9 cellular contexts compared by ENCODE assay signal in the genomic region with DNA sequence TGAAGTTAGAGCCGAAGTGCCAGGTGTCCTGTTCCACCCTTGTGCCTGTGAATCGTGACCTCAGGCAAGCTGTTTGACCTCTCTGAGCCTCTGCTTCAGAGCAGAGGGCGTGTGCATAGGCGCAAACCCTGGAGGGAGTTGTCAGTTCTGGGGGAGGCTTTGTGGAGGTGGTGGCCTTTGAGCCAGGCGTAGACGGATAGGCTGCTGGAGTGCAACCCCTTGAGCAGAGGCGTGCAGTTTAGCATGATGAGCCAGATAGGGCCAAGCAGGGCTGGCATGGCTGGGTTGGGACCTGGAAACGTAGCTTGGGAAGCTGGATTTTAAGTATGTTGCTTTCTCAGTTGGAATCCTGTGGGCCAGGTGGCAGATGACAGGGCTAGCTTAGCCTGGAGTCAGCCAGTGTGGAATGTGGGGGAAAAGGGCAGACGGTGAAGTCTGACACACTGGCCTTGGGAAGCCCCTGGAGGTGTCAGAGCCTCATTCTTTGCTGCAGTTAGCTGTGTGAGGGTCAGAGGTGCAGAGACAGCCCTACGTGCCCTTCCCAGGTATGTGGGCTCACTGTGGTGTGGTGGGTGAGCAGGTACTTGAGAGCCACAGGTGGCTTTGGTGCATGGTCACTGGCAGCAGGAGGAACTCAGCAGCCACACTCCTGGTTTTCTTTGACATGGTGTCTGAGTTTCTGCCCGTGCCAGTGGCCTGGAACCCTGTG.
DNase-seq lines count a peak whose midpoint lies in the region; ATAC-seq and TF ChIP-seq lines count a peak whose summit lies in the region.
"Had no signal": no experiment of that assay in that cellular context is flagged by ENCODE, and none has a peak within 500 bp of the region (broad histone marks: within the 10 kb centered on the region; RNA-seq: fewer than 3 reads in every experiment).

No MANE protein-coding gene starts in this region.

- no peak for ATAC-seq in Right ventricle myocardium superior (ENCODE audit: poor library complexity)
- ATAC-seq in upper lobe of right lung, result no peak
- no peak for ATAC-seq in GM21717 (IDR thresholded peaks at IDR 0.05; ENCODE audit: unreplicated experiment)
- no peak for ATAC-seq in HG03354 (IDR thresholded peaks at IDR 0.05; ENCODE audit: poor library complexity, severe bottlenecking, unreplicated experiment)

- peak in 1 of 2 donors; percentile 23 for DNase-seq in cardiac muscle cell (ENCODE audit: low read depth in 1 of 2, low spot score in 1 of 2)
- DNase-seq in Right ventricle myocardium superior, result no peak
- DNase-seq in coronary artery (ENCODE audit: low spot score), result no peak
- DNase-seq in upper lobe of right lung, result no peak
- DNase-seq in SIG-M5 (lab: John Stamatoyannopoulos, UW), result no peak
- DNase-seq: NCI-H2029 had no signal

- peak overlapping the region; percentile 14 for H3K27ac ChIP-seq in cardiac muscle cell
- peak overlapping the region; percentile 89 to 92 for H3K27ac ChIP-seq in coronary artery
- H3K27ac ChIP-seq in upper lobe of right lung, result peak overlapping the region; percentile 65

- H3K36me3 ChIP-seq in cardiac muscle cell, result no peaks in the 10 kb centered on the region
- H3K36me3 ChIP-seq in mucosa of stomach (ENCODE audit: control insufficient read depth, insufficient read depth, low read length), result no peaks in the 10 kb centered on the region
- H3K36me3 ChIP-seq in upper lobe of right lung, result no peaks in the 10 kb centered on the region

- H3K4me1 ChIP-seq in cardiac muscle cell (ENCODE audit: low read depth), result peaks cover 35% of the 10 kb centered on the region
- peaks cover 86% of the 10 kb centered on the region for H3K4me1 ChIP-seq in mucosa of stomach (ENCODE audit: control insufficient read depth, insufficient read depth, low read length)
- H3K4me1 ChIP-seq in upper lobe of right lung, result peaks cover 63% of the 10 kb centered on the region

- H3K9me3 ChIP-seq in cardiac muscle cell (ENCODE audit: low read depth) (no peaks in the 10 kb centered on the region), mucosa of stomach (ENCODE audit: control insufficient read depth, low read length) (no peaks in the 10 kb centered on the region), upper lobe of right lung (no peaks in the 10 kb centered on the region)

- H3K9ac ChIP-seq in mucosa of stomach (ENCODE audit: low read length), result peak overlapping the region; percentile 86

- intact Hi-C loops in Right ventricle myocardium superior (cut with DNase I) (no loop called here), upper lobe of right lung (cut with DNase I) (no loop called here)

- TF ChIP-seq CTCF in cardiac muscle cell (IDR thresholded peaks at IDR 0.05; ENCODE audit: low read depth, low read length) (no peak), coronary artery (IDR thresholded peaks at IDR 0.05) (no peak), upper lobe of right lung (IDR thresholded peaks at IDR 0.05) (no peak)

- H3K27me3 ChIP-seq in cardiac muscle cell, result no peaks in the 10 kb centered on the region
- no peaks in the 10 kb centered on the region for H3K27me3 ChIP-seq in mucosa of stomach (ENCODE audit: control insufficient read depth, insufficient read depth, low read length)
- H3K27me3 ChIP-seq in upper lobe of right lung, result no peaks in the 10 kb centered on the region

- H3K4me3 ChIP-seq in cardiac muscle cell (no peak overlapping the region), coronary artery (peak overlapping the region; percentile 73), mucosa of stomach (ENCODE audit: low read length) (peak overlapping the region; percentile 87), upper lobe of right lung (peak overlapping the region; percentile 48)

Comparison
In these comparisons a context has a peak if more than half of its experiments do, and no peak if none do; other contexts are left out.
1. H3K27ac ChIP-seq: peak in every context shown above with its lines; median percentile 90 in coronary artery; 65 in upper lobe of right lung; 14 in cardiac muscle cell.